Comparison of ENCODE assay signal across 30 cellular contexts in genomic region chr4:165626316-165626715, GRCh38.
"Had no signal": no experiment of that assay in that cellular context is flagged by ENCODE, and none has a peak within 500 bp of the region (broad histone marks: within the 10 kb centered on the region; RNA-seq: fewer than 3 reads in every experiment).

No MANE protein-coding gene starts in this region.

- H3K79me2 ChIP-seq: hepatocyte had no signal

- H3K4me2 ChIP-seq: hepatocyte had no signal

- H3K4me3 ChIP-seq: ascending aorta, esophagus squamous epithelium, gastroesophageal sphincter, heart right ventricle, hepatocyte had no signal

- H2AFZ ChIP-seq: hepatocyte had no signal

- H3K27ac ChIP-seq: ascending aorta, epithelial cell of prostate, esophagus squamous epithelium, gastroesophageal sphincter, hepatocyte, WERI-Rb-1 had no signal

- H3K36me3 ChIP-seq: ascending aorta, esophagus squamous epithelium, gastroesophageal sphincter, heart right ventricle, WERI-Rb-1 had no signal

- H3K4me1 ChIP-seq: ascending aorta, esophagus squamous epithelium had no signal

- DNase-seq: activated B cell treated with CpG ODN at 0.5 μM for 24 hours; activated CD4-positive, alpha-beta memory T cell treated with anti-CD3 and anti-CD28 coated beads for 36 hours; activated CD4-positive, alpha-beta T cell treated with anti-CD3 and anti-CD28 coated beads for 48 hours; activated CD8-positive, alpha-beta memory T cell treated with anti-CD3 and anti-CD28 coated beads, Interleukin-2, amount 10 ng/mL, durations not matched to agents 7 days and 5 days; activated CD8-positive, alpha-beta memory T cell treated with anti-CD3 and anti-CD28 coated beads, Interleukin-2, amount 50 U/mL, for 4 hours; activated CD8-positive, alpha-beta T cell treated with anti-CD3 and anti-CD28 coated beads, Interleukin-2, amount 10 ng/mL, durations not matched to agents 7 days and 5 days; activated effector memory CD4-positive, alpha-beta T cell treated with anti-CD3 and anti-CD28 coated beads, Interleukin-2, amount 50 U/mL, for 16 hours; activated naive CD4-positive, alpha-beta T cell; activated naive CD4-positive, alpha-beta T cell treated with anti-CD3 and anti-CD28 coated beads, Interleukin-2, amount 10 ng/mL, durations not matched to agents 7 days and 5 days; activated naive CD8-positive, alpha-beta T cell treated with anti-CD3 and anti-CD28 coated beads, Interleukin-2, amount 10 ng/mL, durations not matched to agents 7 days and 5 days; activated T-cell treated with anti-CD3 and anti-CD28 coated beads, Interleukin-2, amount 50 U/mL, for 1 hour; activated T-cell treated with anti-CD3 and anti-CD28 coated beads, Interleukin-2, amount 50 U/mL, for 48 hours; caudate nucleus; cortex of kidney; dermis blood vessel endothelial cell; effector CD4-positive, alpha-beta T cell; effector memory CD8-positive, alpha-beta T cell; esophagus squamous epithelium; foreskin melanocyte; heart right ventricle; T-helper 1 cell; T-helper 17 cell; T1000; WERI-Rb-1 had no signal

- ATAC-seq: activated CD4-positive, CD25-positive, alpha-beta regulatory T cell treated with anti-CD3 and anti-CD28 coated beads, Interleukin-2, amount 50 U/mL, for 24 hours; activated CD8-positive, alpha-beta memory T cell treated with anti-CD3 and anti-CD28 coated beads, Interleukin-2, amount 10 ng/mL, durations not matched to agents 7 days and 5 days; activated CD8-positive, alpha-beta T cell treated with anti-CD3 and anti-CD28 coated beads, Interleukin-2, amount 10 ng/mL, durations not matched to agents 7 days and 5 days; activated naive CD4-positive, alpha-beta T cell treated with anti-CD3 and anti-CD28 coated beads, Interleukin-2, amount 50 U/mL, for 72 hours; effector memory CD8-positive, alpha-beta T cell; gastroesophageal sphincter; heart right ventricle; T-helper 17 cell had no signal

- H3K9me3 ChIP-seq: ascending aorta, esophagus squamous epithelium, gastroesophageal sphincter, heart right ventricle had no signal

- H3K27me3 ChIP-seq: ascending aorta, esophagus squamous epithelium, gastroesophageal sphincter, heart right ventricle, hepatocyte had no signal
